ENCODE assay signal across 34 cellular contexts in genomic region chr17:65236321-65236720, GRCh38.
"Had no signal": no experiment of that assay in that cellular context is flagged by ENCODE, and none has a peak within 500 bp of the region (broad histone marks: within the 10 kb centered on the region; RNA-seq: fewer than 3 reads in every experiment).

No MANE protein-coding gene starts in this region.

- H3K9me3 ChIP-seq: adrenal gland, body of pancreas had no signal

- H3K4me1 ChIP-seq: adrenal gland, ascending aorta, body of pancreas, breast epithelium had no signal

- DNase-seq: activated effector memory CD4-positive, alpha-beta T cell treated with anti-CD3 and anti-CD28 coated beads, Interleukin-2, amount 50 U/mL, for 16 hours; activated effector memory CD4-positive, alpha-beta T cell treated with Interleukin-2 at 50 U/mL for 16 hours; activated gamma-delta T cell; activated gamma-delta T cell treated with Interleukin-2 at 50 U/mL for 16 hours; activated naive CD4-positive, alpha-beta T cell; activated naive CD4-positive, alpha-beta T cell treated with anti-CD3 and anti-CD28 coated beads for 36 hours; activated naive CD4-positive, alpha-beta T cell treated with anti-CD3 and anti-CD28 coated beads, Interleukin-2, amount 10 ng/mL, durations not matched to agents 7 days and 5 days; activated naive CD4-positive, alpha-beta T cell treated with anti-CD3 and anti-CD28 coated beads, Interleukin-2, amount 50 U/mL, for 16 hours; activated naive CD4-positive, alpha-beta T cell treated with Interleukin-2 at 50 U/mL for 16 hours; activated naive CD8-positive, alpha-beta T cell treated with anti-CD3 and anti-CD28 coated beads for 36 hours; activated naive CD8-positive, alpha-beta T cell treated with anti-CD3 and anti-CD28 coated beads, Interleukin-2, amount 10 ng/mL, durations not matched to agents 7 days and 5 days; activated naive CD8-positive, alpha-beta T cell treated with anti-CD3 and anti-CD28 coated beads, Interleukin-2, amount 50 U/mL, for 24 hours; activated T-cell treated with anti-CD3 and anti-CD28 coated beads, Interleukin-2, amount 50 U/mL, for 1 hour; activated T-cell treated with anti-CD3 and anti-CD28 coated beads, Interleukin-2, amount 50 U/mL, for 24 hours; activated T-cell treated with anti-CD3 and anti-CD28 coated beads, Interleukin-2, amount 50 U/mL, for 4 hours; activated T-cell treated with anti-CD3 and anti-CD28 coated beads, Interleukin-2, amount 50 U/mL, for 48 hours; activated T-cell treated with anti-CD3 and anti-CD28 coated beads, Interleukin-2, amount 50 U/mL, for 72 hours; adrenal gland; amniotic stem cell; amygdala; anterior cingulate cortex; aorta; body of pancreas; brain microvascular endothelial cell; caudate nucleus; central memory CD4-positive, alpha-beta T cell; cerebellar nuclear complex had no signal

- H3K36me3 ChIP-seq: adrenal gland, ascending aorta, brain microvascular endothelial cell, breast epithelium, cardiac muscle cell had no signal

- ATAC-seq: activated naive CD4-positive, alpha-beta T cell treated with anti-CD3 and anti-CD28 coated beads, Interleukin-2, amount 50 U/mL, for 72 hours; activated naive CD8-positive, alpha-beta T cell treated with anti-CD3 and anti-CD28 coated beads, Interleukin-2, amount 50 U/mL, for 24 hours; activated T-cell treated with anti-CD3 and anti-CD28 coated beads, Interleukin-2, amount 50 U/mL, for 4 hours; activated T-cell treated with anti-CD3 and anti-CD28 coated beads, Interleukin-2, amount 50 U/mL, for 72 hours; activated T-helper 17 cell treated with anti-CD3 and anti-CD28 coated beads, Interleukin-2, amount 50 U/mL, for 72 hours; body of pancreas had no signal

- H3K27me3 ChIP-seq: adrenal gland, ascending aorta, body of pancreas, brain microvascular endothelial cell, breast epithelium, cardiac muscle cell had no signal

- H3K27ac ChIP-seq: adrenal gland, ascending aorta, body of pancreas, brain microvascular endothelial cell, breast epithelium, cardiac muscle cell had no signal

- FAIRE-seq: astrocyte, bronchial epithelial cell had no signal

- H3K4me3 ChIP-seq: adrenal gland, ascending aorta, body of pancreas, breast epithelium, cardiac muscle cell had no signal
